ENCODE assay signal across 8 cellular contexts in genomic region chr6:2633763-2634150, GRCh38.
DNase-seq lines count a peak whose midpoint lies in the region; ATAC-seq and TF ChIP-seq lines count a peak whose summit lies in the region.

No MANE protein-coding gene starts in this region.

- TF ChIP-seq EP300 in esophagus muscularis mucosa (IDR thresholded peaks at IDR 0.05): no peak

- no peaks in the 10 kb centered on the region for H3K9me3 ChIP-seq in BLaER1
- H3K9me3 ChIP-seq in esophagus muscularis mucosa: no peaks in the 10 kb centered on the region
- no peaks in the 10 kb centered on the region for H3K9me3 ChIP-seq in OCI-LY7 (ENCODE audit: low read length)

- H3K27ac Mint-ChIP-seq in osteocyte (ENCODE audit: unreplicated experiment): peak overlapping the region; percentile 86

- BruUV-seq in OCI-LY7 (replicated peaks; lab: Mats Ljungman, UMichigan): no TSS peak

- POLR2A ChIA-PET in RWPE1 (lab: Yijun Ruan, JAX; ENCODE audit: low non-redundant PET): no interaction called here
- POLR2A ChIA-PET in OCI-LY7 (lab: Charles Lee): no interaction called here

- H3K9ac ChIP-seq in BLaER1: peak overlapping the region; percentile 44; the same call in 1 of the 2 replicates

- peak overlapping the region; percentile 62 for H3K4me3 ChIP-seq in BLaER1
- H3K4me3 ChIP-seq in esophagus muscularis mucosa: peak overlapping the region; percentile 54 to 62 (median 60)
- H3K4me3 ChIP-seq in OCI-LY7 (ENCODE audit: low read depth, low read length, poor library complexity, severe bottlenecking): no peak overlapping the region

- ATAC-seq in HG02938 (IDR thresholded peaks at IDR 0.05; ENCODE audit: unreplicated experiment): no peak
- no peak for ATAC-seq in GM21390 (IDR thresholded peaks at IDR 0.05; ENCODE audit: unreplicated experiment)

- no peaks in the 10 kb centered on the region for H3K9me3 Mint-ChIP-seq in osteocyte (ENCODE audit: unreplicated experiment)

- no peaks in the 10 kb centered on the region for H4K20me1 ChIP-seq in BLaER1
- no peaks in the 10 kb centered on the region for H4K20me1 ChIP-seq in OCI-LY7 (ENCODE audit: insufficient read depth, low read length)

- intact Hi-C loops in esophagus muscularis mucosa (cut with DNase I): loop anchor here (2.0 to 10.0 kb wide), 5 partner anchors 181 to 1037 kb away; partner anchors contain the start of gene GMDS
- intact Hi-C loops in OCI-LY7 (cut with micrococcal nuclease; ENCODE audit: unreplicated experiment): loop anchor here (5.0 kb wide), 1 partner anchor 1036 kb away; no protein-coding TSS in a partner anchor

- H3K27me3 ChIP-seq in BLaER1 (no peaks in the 10 kb centered on the region), esophagus muscularis mucosa (no peaks in the 10 kb centered on the region)

- no peak overlapping the region for H2AFZ ChIP-seq in OCI-LY7 (ENCODE audit: low read length)

- H3K27ac ChIP-seq in BLaER1 (peak overlapping the region; percentile 71), RWPE1 (peak overlapping the region; percentile 76), esophagus muscularis mucosa (replicated peaks in 1 of 4) (peak overlapping the region; percentile 80 to 88 (median 82)), OCI-LY7 (ENCODE audit: low read depth, low read length, poor library complexity, severe bottlenecking) (no peak overlapping the region)

- H3K27me3 Mint-ChIP-seq in osteocyte (ENCODE audit: unreplicated experiment): no peaks in the 10 kb centered on the region

- no peaks in the 10 kb centered on the region for H3K79me2 ChIP-seq in OCI-LY7 (ENCODE audit: insufficient read depth, low read depth, low read length)

- H3K4me2 ChIP-seq in BLaER1 (peak overlapping the region; percentile 82), OCI-LY7 (ENCODE audit: low read length) (no peak overlapping the region)

- no peaks in the 10 kb centered on the region for H3K36me3 Mint-ChIP-seq in osteocyte (ENCODE audit: unreplicated experiment)

- no peaks in the 10 kb centered on the region for H3K36me3 ChIP-seq in BLaER1
- no peaks in the 10 kb centered on the region for H3K36me3 ChIP-seq in esophagus muscularis mucosa
- H3K36me3 ChIP-seq in OCI-LY7 (ENCODE audit: insufficient read depth, low read length): no peaks in the 10 kb centered on the region

- TF ChIP-seq POLR2A in esophagus muscularis mucosa (IDR thresholded peaks at IDR 0.05; ENCODE audit: low read depth): no peak

- H3K9me2 ChIP-seq in OCI-LY7 (ENCODE audit: insufficient read depth, low read length): no peaks in the 10 kb centered on the region

- no peak for DNase-seq in RWPE1 (ENCODE audit: low spot score)
- DNase-seq in esophagus muscularis mucosa (ENCODE audit: extremely low spot score): no peak
- DNase-seq in osteocyte (ENCODE audit: extremely low spot score, unreplicated experiment): no peak
- no peak for DNase-seq in OCI-LY7 (ENCODE audit: low spot score)
- DNase-seq in glomerular visceral epithelial cell (ENCODE audit: extremely low spot score): no peak

- H3K4me1 Mint-ChIP-seq in osteocyte (ENCODE audit: unreplicated experiment): peaks cover 56% of the 10 kb centered on the region

- H3K4me1 ChIP-seq in BLaER1: peaks cover 22% of the 10 kb centered on the region
- H3K4me1 ChIP-seq in esophagus muscularis mucosa: peaks cover 18 to 46% (median 35%) of the 10 kb centered on the region in 4 donors
- no peaks in the 10 kb centered on the region for H3K4me1 ChIP-seq in OCI-LY7 (ENCODE audit: insufficient read depth, low read length, poor library complexity, severe bottlenecking)

- TF ChIP-seq CTCF in RWPE1 (conservative IDR thresholded peaks at IDR 0.05; ENCODE audit: low read depth) (no peak), esophagus muscularis mucosa (IDR thresholded peaks at IDR 0.05) (no peak), osteocyte (IDR thresholded peaks at IDR 0.05) (no peak), OCI-LY7 (conservative IDR thresholded peaks at IDR 0.05; ENCODE audit: low read length) (no peak)

- WGBS in esophagus muscularis mucosa: 65% methylated on average over 15 of the region's 15 CpGs

- CTCF ChIA-PET in RWPE1 (lab: Yijun Ruan, JAX) (interaction anchor here (0.6 to 3.2 kb wide), 27 partner anchors 8 to 1503 kb away, joined by 3 to 20 read pairs (median 3); no protein-coding TSS in a partner anchor), OCI-LY7 (lab: Charles Lee; ENCODE audit: unreplicated experiment) (no interaction called here)

- H3K4me3 Mint-ChIP-seq in osteocyte (ENCODE audit: unreplicated experiment): peak overlapping the region; percentile 66
